In the genomic region with DNA sequence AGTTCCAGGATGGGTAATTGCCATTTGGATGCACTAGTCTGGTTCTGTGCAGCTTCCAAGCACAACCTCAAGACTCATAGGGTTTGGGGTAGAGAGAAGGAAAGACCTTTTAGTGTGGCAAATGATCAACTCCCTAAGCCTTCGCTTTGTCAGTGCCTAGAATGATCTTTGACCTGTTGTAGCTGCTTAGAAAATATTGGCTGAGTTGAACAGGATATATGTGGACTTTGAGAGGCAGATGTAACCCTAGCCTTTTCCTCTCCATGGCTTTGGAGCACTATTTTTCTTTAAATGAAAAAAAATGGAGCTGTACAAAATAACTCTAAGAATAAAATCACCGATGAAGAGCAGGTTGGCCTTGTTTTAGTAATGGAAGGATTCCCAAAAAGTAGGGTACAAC, we compare ENCODE assay signal across 1 cellular context.
TF ChIP-seq lines count a peak whose summit lies in the region.

No MANE protein-coding gene starts in this region.

TF ChIP-seq in HepG2, 621 proteins besides CTCF, POLR2A, EP300 and RAD21:
- TF ChIP-seq, protein P1, sequence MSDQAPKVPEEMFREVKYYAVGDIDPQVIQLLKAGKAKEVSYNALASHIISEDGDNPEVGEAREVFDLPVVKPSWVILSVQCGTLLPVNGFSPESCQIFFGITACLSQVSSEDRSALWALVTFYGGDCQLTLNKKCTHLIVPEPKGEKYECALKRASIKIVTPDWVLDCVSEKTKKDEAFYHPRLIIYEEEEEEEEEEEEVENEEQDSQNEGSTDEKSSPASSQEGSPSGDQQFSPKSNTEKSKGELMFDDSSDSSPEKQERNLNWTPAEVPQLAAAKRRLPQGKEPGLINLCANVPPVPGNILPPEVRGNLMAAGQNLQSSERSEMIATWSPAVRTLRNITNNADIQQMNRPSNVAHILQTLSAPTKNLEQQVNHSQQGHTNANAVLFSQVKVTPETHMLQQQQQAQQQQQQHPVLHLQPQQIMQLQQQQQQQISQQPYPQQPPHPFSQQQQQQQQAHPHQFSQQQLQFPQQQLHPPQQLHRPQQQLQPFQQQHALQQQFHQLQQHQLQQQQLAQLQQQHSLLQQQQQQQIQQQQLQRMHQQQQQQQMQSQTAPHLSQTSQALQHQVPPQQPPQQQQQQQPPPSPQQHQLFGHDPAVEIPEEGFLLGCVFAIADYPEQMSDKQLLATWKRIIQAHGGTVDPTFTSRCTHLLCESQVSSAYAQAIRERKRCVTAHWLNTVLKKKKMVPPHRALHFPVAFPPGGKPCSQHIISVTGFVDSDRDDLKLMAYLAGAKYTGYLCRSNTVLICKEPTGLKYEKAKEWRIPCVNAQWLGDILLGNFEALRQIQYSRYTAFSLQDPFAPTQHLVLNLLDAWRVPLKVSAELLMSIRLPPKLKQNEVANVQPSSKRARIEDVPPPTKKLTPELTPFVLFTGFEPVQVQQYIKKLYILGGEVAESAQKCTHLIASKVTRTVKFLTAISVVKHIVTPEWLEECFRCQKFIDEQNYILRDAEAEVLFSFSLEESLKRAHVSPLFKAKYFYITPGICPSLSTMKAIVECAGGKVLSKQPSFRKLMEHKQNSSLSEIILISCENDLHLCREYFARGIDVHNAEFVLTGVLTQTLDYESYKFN (CRISPR knock-in tag; conservative IDR thresholded peaks at IDR 0.05) = peak; percentile 69
- TF ChIP-seq ZNF441 (CRISPR knock-in tag; IDR thresholded peaks at IDR 0.05; ENCODE audit: borderline replicate concordance) (no peak), ZNF124 (CRISPR knock-in tag; IDR thresholded peaks at IDR 0.05) (0 out of 2 replicates have a peak, but pooled peaks have one; percentile 36), HNF4G (IDR thresholded peaks at IDR 0.05; ENCODE audit: borderline replicate concordance, low read depth, low read length) (peak; percentile 56), HNF4G (CRISPR knock-in tag; IDR thresholded peaks at IDR 0.05; ENCODE audit: borderline replicate concordance, low read depth) (no peak), RFX3 (CRISPR knock-in tag; IDR thresholded peaks at IDR 0.05) (no peak), ZNF644 (CRISPR knock-in tag; IDR thresholded peaks at IDR 0.05; ENCODE audit: low read depth) (peak; percentile 53; the same call in 1 of the 2 replicates), SIX1 (CRISPR knock-in tag; IDR thresholded peaks at IDR 0.05; ENCODE audit: borderline replicate concordance) (peak; percentile 96), AHDC1 (CRISPR knock-in tag; IDR thresholded peaks at IDR 0.05; ENCODE audit: borderline replicate concordance) (peak; percentile 79; the same call in 1 of the 2 replicates), GATAD2A (CRISPR knock-in tag; IDR thresholded peaks at IDR 0.05) (0 out of 2 replicates have a peak, but pooled peaks have one; percentile 42), EHMT2 (IDR thresholded peaks at IDR 0.05; ENCODE audit: borderline replicate concordance, low read depth, low read length) (peak; percentile 46; the same call in 1 of the 2 replicates), ZNF382 (CRISPR knock-in tag; IDR thresholded peaks at IDR 0.05; ENCODE audit: borderline replicate concordance) (no peak), HMG20A (CRISPR knock-in tag; IDR thresholded peaks at IDR 0.05; ENCODE audit: borderline replicate concordance) (peak; percentile 32; the same call in 1 of the 2 replicates), THRA (CRISPR knock-in tag; IDR thresholded peaks at IDR 0.05; ENCODE audit: borderline replicate concordance) (peak; percentile 35; the same call in 1 of the 2 replicates), ZNF138 (CRISPR knock-in tag; IDR thresholded peaks at IDR 0.05; ENCODE audit: low read depth) (no peak), MIXL1 (CRISPR knock-in tag; IDR thresholded peaks at IDR 0.05) (0 out of 2 replicates have a peak, but pooled peaks have one; percentile 45), NCOR1 (IDR thresholded peaks at IDR 0.05; ENCODE audit: borderline replicate concordance, low read length) (peak; percentile 57; the same call in 1 of the 2 replicates), NR2F1 (CRISPR knock-in tag; IDR thresholded peaks at IDR 0.05) (peak in 1 of 2 experiments; percentile 56; a peak in 2 of 4 replicates), HNF4A (CRISPR knock-in tag; IDR thresholded peaks at IDR 0.05) (peak; percentile 89), POGZ (CRISPR knock-in tag; IDR thresholded peaks at IDR 0.05) (peak; percentile 30; the same call in 1 of the 2 replicates), SOX13 (IDR thresholded peaks at IDR 0.05) (no peak), SOX13 (CRISPR knock-in tag; conservative IDR thresholded peaks at IDR 0.05 in 1 of 2, IDR thresholded peaks at IDR 0.05 in 1 of 2) (peak in 1 of 2 experiments; percentile 40; a peak in 1 of 4 replicates), REXO4 (CRISPR knock-in tag; IDR thresholded peaks at IDR 0.05; ENCODE audit: borderline replicate concordance) (no peak), ARID5B (CRISPR knock-in tag; IDR thresholded peaks at IDR 0.05) (peak; percentile 47; the same call in 1 of the 2 replicates), NR2F6 (IDR thresholded peaks at IDR 0.05) (peak; percentile 53), NR2F6 (CRISPR knock-in tag; IDR thresholded peaks at IDR 0.05) (peak; percentile 36; the same call in 1 of the 2 replicates)
